Comparison of ENCODE assay signal across 9 cellular contexts in genomic region chr2:153477096-153477555, GRCh38. TPM values are rescaled to one million over a fixed set of nuclear protein-coding genes. Genes with fewer than 3 reads are reported as not detected.
A peak's percentile ranks its signal among the peaks of the same experiment; 100 is the strongest.
DNase-seq lines count a peak whose midpoint lies in the region; ATAC-seq, FAIRE-seq and TF ChIP-seq lines count a peak whose summit lies in the region.
"Had no signal": no experiment of that assay in that cellular context is flagged by ENCODE, and none has a peak within 500 bp of the region (broad histone marks: within the 10 kb centered on the region; RNA-seq: fewer than 3 reads in every experiment).

No MANE protein-coding gene starts in this region.

- H3K4me1 ChIP-seq in CD8-positive, alpha-beta T cell (ENCODE audit: insufficient read depth, low read length), result peaks cover 21% of the 10 kb centered on the region
- H3K4me1 ChIP-seq in astrocyte (ENCODE audit: insufficient read depth, low read length) (peaks cover 7% of the 10 kb centered on the region), muscle layer of colon (ENCODE audit: insufficient read depth, low read length) (peaks cover 18% of the 10 kb centered on the region)

- ATAC-seq in CD8-positive, alpha-beta T cell, result no peak
- ATAC-seq in GM21423 (IDR thresholded peaks at IDR 0.05; ENCODE audit: unreplicated experiment) (no peak), GM21515 (IDR thresholded peaks at IDR 0.05; ENCODE audit: unreplicated experiment) (no peak), HG03457 (IDR thresholded peaks at IDR 0.05; ENCODE audit: unreplicated experiment) (no peak)

- no peak overlapping the region for H2AFZ ChIP-seq in astrocyte (ENCODE audit: low read depth, low read length)

- peak overlapping the region; percentile 40 for H3K4me3 ChIP-seq in CD8-positive, alpha-beta T cell (ENCODE audit: low read depth, low read length)
- peak overlapping the region; percentile 0 for H3K4me3 ChIP-seq in astrocyte (ENCODE audit: insufficient read depth, low read depth, low read length)
- H3K4me3 ChIP-seq in muscle layer of colon (ENCODE audit: low read depth in 1 of 2, low read length in 2 of 2), result peak overlapping the region; percentile 68 to 71

- H3K9ac ChIP-seq in astrocyte (ENCODE audit: low read length), result no peak overlapping the region
- H3K9ac ChIP-seq in muscle layer of colon (ENCODE audit: low read length), result no peak overlapping the region

- no peak overlapping the region for H3K27ac ChIP-seq in CD8-positive, alpha-beta T cell (ENCODE audit: low read depth, low read length)
- H3K27ac ChIP-seq in astrocyte (ENCODE audit: low read depth, low read length) (no peak overlapping the region), muscle layer of colon (ENCODE audit: low read depth, low read length) (no peak overlapping the region)

- no peaks in the 10 kb centered on the region for H3K9me3 Mint-ChIP-seq in CD8-positive, alpha-beta T cell
- no peaks in the 10 kb centered on the region for H3K9me3 Mint-ChIP-seq in astrocyte (ENCODE audit: unreplicated experiment)

- peaks cover 22% of the 10 kb centered on the region for H3K4me1 Mint-ChIP-seq in CD8-positive, alpha-beta T cell (ENCODE audit: low read depth)
- H3K4me1 Mint-ChIP-seq in astrocyte (ENCODE audit: low read depth, unreplicated experiment), result no peaks in the 10 kb centered on the region

- no peaks in the 10 kb centered on the region for H3K36me3 ChIP-seq in CD8-positive, alpha-beta T cell (ENCODE audit: insufficient read depth, low read length)
- H3K36me3 ChIP-seq in astrocyte (ENCODE audit: insufficient read depth, low read length), result no peaks in the 10 kb centered on the region
- no peaks in the 10 kb centered on the region for H3K36me3 ChIP-seq in muscle layer of colon (ENCODE audit: insufficient read depth, low read length)

- peaks cover 10% of the 10 kb centered on the region for H3K27me3 ChIP-seq in CD8-positive, alpha-beta T cell (ENCODE audit: insufficient read depth, low read length)
- H3K27me3 ChIP-seq in astrocyte (ENCODE audit: insufficient read depth, low read length) (peaks cover 41% of the 10 kb centered on the region), muscle layer of colon (ENCODE audit: control insufficient read depth in 1 of 2, insufficient read depth in 2 of 2, low read length in 2 of 2) (peaks cover 0 to 8% of the 10 kb centered on the region in 2 donors)

- no peak for FAIRE-seq in astrocyte (lab: Jason Lieb, UNC)

- H4K20me1 ChIP-seq in astrocyte (ENCODE audit: insufficient read depth, low read length), result no peaks in the 10 kb centered on the region

- H3K4me2 ChIP-seq in astrocyte (ENCODE audit: low read length), result peak overlapping the region; percentile 85

- H3K36me3 Mint-ChIP-seq in CD8-positive, alpha-beta T cell, result no peaks in the 10 kb centered on the region
- H3K36me3 Mint-ChIP-seq in astrocyte (ENCODE audit: low read depth, unreplicated experiment), result no peaks in the 10 kb centered on the region

- peak overlapping the region; percentile 79 for H3K4me3 Mint-ChIP-seq in CD8-positive, alpha-beta T cell
- peak overlapping the region; percentile 80 for H3K4me3 Mint-ChIP-seq in astrocyte (ENCODE audit: unreplicated experiment)

- no peak for TF ChIP-seq CTCF in CD8-positive, alpha-beta T cell (IDR thresholded peaks at IDR 0.05)
- TF ChIP-seq CTCF in astrocyte (IDR thresholded peaks at IDR 0.05; ENCODE audit: insufficient read depth, low read depth, low read length), result no peak

- DNase-seq in CD8-positive, alpha-beta T cell, result no peak
- DNase-seq in HuH-7.5 (ENCODE audit: low spot score), result peak; percentile 20
- no peak for DNase-seq in astrocyte (ENCODE audit: low read depth)
- DNase-seq in stimulated activated CD8-positive, alpha-beta memory T cell treated with anti-CD3 and anti-CD28 coated beads, Interleukin-4, amount 100 ng/mL, for 48 hours, result no peak

- intact Hi-C loops in CD8-positive, alpha-beta T cell (cut with DNase I, micrococcal nuclease), result no loop called here

- H3K27me3 Mint-ChIP-seq in CD8-positive, alpha-beta T cell (ENCODE audit: low read depth), result peaks cover 56% of the 10 kb centered on the region
- peaks cover 47% of the 10 kb centered on the region for H3K27me3 Mint-ChIP-seq in astrocyte (ENCODE audit: low read depth, unreplicated experiment)

- POLR2A ChIA-PET in CD8-positive, alpha-beta T cell (lab: Charles Lee), result no interaction called here

- H3K79me2 ChIP-seq in astrocyte (ENCODE audit: insufficient read depth, low read length), result no peaks in the 10 kb centered on the region

- no peaks in the 10 kb centered on the region for H3K9me3 ChIP-seq in CD8-positive, alpha-beta T cell (ENCODE audit: low read length)
- H3K9me3 ChIP-seq in astrocyte (ENCODE audit: insufficient read depth, low read depth, low read length) (no peaks in the 10 kb centered on the region), muscle layer of colon (ENCODE audit: low read length) (no peaks in the 10 kb centered on the region)

- no peak overlapping the region for H3K27ac Mint-ChIP-seq in CD8-positive, alpha-beta T cell
- H3K27ac Mint-ChIP-seq in astrocyte (ENCODE audit: unreplicated experiment), result no peak overlapping the region

- CTCF ChIA-PET in CD8-positive, alpha-beta T cell (lab: Charles Lee), result no interaction called here

RNA-seq across cellular contexts. Expression of gene RPRM, which starts 1.4 kb away (rescaled TPM):
- total RNA-seq in CD8-positive, alpha-beta T cell, result under 1 TPM; 0.27 to 0.44 TPM
- 0.53 and 0.86 TPM in 2 replicates for total RNA-seq in astrocyte
- total RNA-seq: HT1080 had no signal

Comparison
In these comparisons a context has a peak if more than half of its experiments do, and no peak if none do; other contexts are left out.
1. H3K4me3 ChIP-seq: peak in every context shown above with its lines; median percentile 70 in muscle layer of colon; 40 in CD8-positive, alpha-beta T cell; 0 in astrocyte.